Comparison of ENCODE assay signal across 1 cellular context in genomic region chr10:80204801-80205477, GRCh38.
A peak's percentile ranks its signal among the peaks of the same experiment; 100 is the strongest.
TF ChIP-seq lines count a peak whose summit lies in the region.

No MANE protein-coding gene starts in this region.

TF ChIP-seq in K562, 482 proteins besides CTCF, POLR2A, EP300 and RAD21 (continued from another document and continues in another):
- TF ChIP-seq REST (CRISPR knock-in tag; IDR thresholded peaks at IDR 0.05; ENCODE audit: low read depth) (no peak), NFIC (IDR thresholded peaks at IDR 0.05) (peak; percentile 53; the same call in 1 of the 2 replicates), EGR1 (conservative IDR thresholded peaks at IDR 0.05) (peak; percentile 68), NRF1 (conservative IDR thresholded peaks at IDR 0.05 in 1 of 2, IDR thresholded peaks at IDR 0.05 in 1 of 2) (peak; percentile 42 to 57), ZNF696 (CRISPR knock-in tag; conservative IDR thresholded peaks at IDR 0.05) (no peak), ZNF699 (CRISPR knock-in tag; IDR thresholded peaks at IDR 0.05; ENCODE audit: insufficient replicate concordance) (no peak), KLF16 (IDR thresholded peaks at IDR 0.05) (no peak), GTF2A2 (tag; IDR thresholded peaks at IDR 0.05) (0 out of 2 replicates have a peak, but pooled peaks have one; percentile 41), RBM34 (IDR thresholded peaks at IDR 0.05; ENCODE audit: borderline replicate concordance, insufficient read depth, low read length) (0 out of 2 replicates have a peak, but pooled peaks have one; percentile 31), SMAD4 (CRISPR knock-in tag; conservative IDR thresholded peaks at IDR 0.05) (0 out of 2 replicates have a peak, but pooled peaks have one; percentile 16), GATAD2B (IDR thresholded peaks at IDR 0.05; ENCODE audit: borderline replicate concordance) (peak; percentile 84), CREB1 (IDR thresholded peaks at IDR 0.05) (no peak), CREB1 (CRISPR knock-in tag; IDR thresholded peaks at IDR 0.05) (0 out of 2 replicates have a peak, but pooled peaks have one; percentile 12), NUFIP1 (IDR thresholded peaks at IDR 0.05; ENCODE audit: partially characterized antibody) (no peak), GATAD2A (IDR thresholded peaks at IDR 0.05) (0 out of 2 replicates have a peak, but pooled peaks have one; percentile 11), CBX3 (IDR thresholded peaks at IDR 0.05; ENCODE audit: borderline replicate concordance in 1 of 2, low read length in 2 of 2) (0 out of 3 replicates have a peak, but pooled peaks of 1 of the 2 experiments have one; percentile 15), ZBTB17 (CRISPR knock-in tag; IDR thresholded peaks at IDR 0.05) (0 out of 2 replicates have a peak, but pooled peaks have one; percentile 20), ZNF197 (CRISPR knock-in tag; IDR thresholded peaks at IDR 0.05; ENCODE audit: low read depth) (no peak), MAX (CRISPR knock-in tag; IDR thresholded peaks at IDR 0.05) (peak; percentile 53), SAFB (IDR thresholded peaks at IDR 0.05; ENCODE audit: borderline replicate concordance, low read depth, low read length) (peak; percentile 74), SIN3A (IDR thresholded peaks at IDR 0.05; ENCODE audit: borderline replicate concordance in 2 of 2, control insufficient read depth in 1 of 2, low read depth in 2 of 2, low read length in 2 of 2) (peak; percentile 11 to 59; a peak in 2 of 4 replicates), FOXA3 (CRISPR knock-in tag; conservative IDR thresholded peaks at IDR 0.05 in 1 of 2, IDR thresholded peaks at IDR 0.05 in 1 of 2) (peak in 1 of 2 experiments; percentile 60; a peak in 2 of 4 replicates), ZNF740 (CRISPR knock-in tag; IDR thresholded peaks at IDR 0.05) (no peak), ZNF740 (tag; IDR thresholded peaks at IDR 0.05) (peak in 1 of 2 experiments; percentile 52; a peak in 1 of 4 replicates), ARID4B (CRISPR knock-in tag; IDR thresholded peaks at IDR 0.05) (peak; percentile 71), FUS (optimal IDR thresholded peaks at IDR 0.05; ENCODE audit: low read depth, low read length) (peak; percentile 56), FOXP1 (CRISPR knock-in tag; IDR thresholded peaks at IDR 0.05) (0 out of 2 replicates have a peak, but pooled peaks have one; percentile 52), TGIF2 (CRISPR knock-in tag; IDR thresholded peaks at IDR 0.05) (peak; percentile 37; the same call in 1 of the 2 replicates), ZNF263 (CRISPR knock-in tag; IDR thresholded peaks at IDR 0.05; ENCODE audit: borderline replicate concordance) (0 out of 2 replicates have a peak, but pooled peaks have one; percentile 9), MED1 (CRISPR knock-in tag; IDR thresholded peaks at IDR 0.05; ENCODE audit: borderline replicate concordance) (0 out of 2 replicates have a peak, but pooled peaks have one; percentile 58), L3MBTL2 (IDR thresholded peaks at IDR 0.05) (0 out of 2 replicates have a peak, but pooled peaks have one; percentile 10), ARID3B (CRISPR knock-in tag; IDR thresholded peaks at IDR 0.05; ENCODE audit: borderline replicate concordance) (0 out of 2 replicates have a peak, but pooled peaks have one; percentile 72), ZNF232 (CRISPR knock-in tag; IDR thresholded peaks at IDR 0.05) (0 out of 2 replicates have a peak, but pooled peaks have one; percentile 19), ELF1 (tag; IDR thresholded peaks at IDR 0.05) (peak; percentile 86)
- TF ChIP-seq, protein P1, sequence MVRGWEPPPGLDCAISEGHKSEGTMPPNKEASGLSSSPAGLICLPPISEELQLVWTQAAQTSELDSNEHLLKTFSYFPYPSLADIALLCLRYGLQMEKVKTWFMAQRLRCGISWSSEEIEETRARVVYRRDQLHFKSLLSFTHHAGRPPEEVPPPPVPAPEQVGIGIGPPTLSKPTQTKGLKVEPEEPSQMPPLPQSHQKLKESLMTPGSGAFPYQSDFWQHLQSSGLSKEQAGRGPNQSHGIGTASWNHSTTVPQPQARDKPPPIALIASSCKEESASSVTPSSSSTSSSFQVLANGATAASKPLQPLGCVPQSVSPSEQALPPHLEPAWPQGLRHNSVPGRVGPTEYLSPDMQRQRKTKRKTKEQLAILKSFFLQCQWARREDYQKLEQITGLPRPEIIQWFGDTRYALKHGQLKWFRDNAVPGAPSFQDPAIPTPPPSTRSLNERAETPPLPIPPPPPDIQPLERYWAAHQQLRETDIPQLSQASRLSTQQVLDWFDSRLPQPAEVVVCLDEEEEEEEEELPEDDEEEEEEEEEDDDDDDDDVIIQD (CRISPR knock-in tag; IDR thresholded peaks at IDR 0.05) = 0 out of 2 replicates have a peak, but pooled peaks have one; percentile 17
- TF ChIP-seq, protein P2, sequence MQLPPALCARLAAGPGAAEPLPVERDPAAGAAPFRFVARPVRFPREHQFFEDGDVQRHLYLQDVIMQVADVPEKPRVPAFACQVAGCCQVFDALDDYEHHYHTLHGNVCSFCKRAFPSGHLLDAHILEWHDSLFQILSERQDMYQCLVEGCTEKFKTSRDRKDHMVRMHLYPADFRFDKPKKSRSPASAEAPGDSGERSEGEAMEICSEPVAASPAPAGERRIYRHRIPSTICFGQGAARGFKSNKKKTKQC (CRISPR knock-in tag; IDR thresholded peaks at IDR 0.05) = no peak; the same call in 1 of the 2 replicates
- TF ChIP-seq, protein P3, sequence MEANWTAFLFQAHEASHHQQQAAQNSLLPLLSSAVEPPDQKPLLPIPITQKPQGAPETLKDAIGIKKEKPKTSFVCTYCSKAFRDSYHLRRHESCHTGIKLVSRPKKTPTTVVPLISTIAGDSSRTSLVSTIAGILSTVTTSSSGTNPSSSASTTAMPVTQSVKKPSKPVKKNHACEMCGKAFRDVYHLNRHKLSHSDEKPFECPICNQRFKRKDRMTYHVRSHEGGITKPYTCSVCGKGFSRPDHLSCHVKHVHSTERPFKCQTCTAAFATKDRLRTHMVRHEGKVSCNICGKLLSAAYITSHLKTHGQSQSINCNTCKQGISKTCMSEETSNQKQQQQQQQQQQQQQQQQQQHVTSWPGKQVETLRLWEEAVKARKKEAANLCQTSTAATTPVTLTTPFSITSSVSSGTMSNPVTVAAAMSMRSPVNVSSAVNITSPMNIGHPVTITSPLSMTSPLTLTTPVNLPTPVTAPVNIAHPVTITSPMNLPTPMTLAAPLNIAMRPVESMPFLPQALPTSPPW (CRISPR knock-in tag; IDR thresholded peaks at IDR 0.05) = peak; percentile 81
- TF ChIP-seq, protein P4, sequence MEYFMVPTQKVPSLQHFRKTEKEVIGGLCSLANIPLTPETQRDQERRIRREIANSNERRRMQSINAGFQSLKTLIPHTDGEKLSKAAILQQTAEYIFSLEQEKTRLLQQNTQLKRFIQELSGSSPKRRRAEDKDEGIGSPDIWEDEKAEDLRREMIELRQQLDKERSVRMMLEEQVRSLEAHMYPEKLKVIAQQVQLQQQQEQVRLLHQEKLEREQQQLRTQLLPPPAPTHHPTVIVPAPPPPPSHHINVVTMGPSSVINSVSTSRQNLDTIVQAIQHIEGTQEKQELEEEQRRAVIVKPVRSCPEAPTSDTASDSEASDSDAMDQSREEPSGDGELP (CRISPR knock-in tag; IDR thresholded peaks at IDR 0.05; ENCODE audit: borderline replicate concordance) = peak; percentile 13; the same call in 1 of the 2 replicates
- TF ChIP-seq, protein P5, sequence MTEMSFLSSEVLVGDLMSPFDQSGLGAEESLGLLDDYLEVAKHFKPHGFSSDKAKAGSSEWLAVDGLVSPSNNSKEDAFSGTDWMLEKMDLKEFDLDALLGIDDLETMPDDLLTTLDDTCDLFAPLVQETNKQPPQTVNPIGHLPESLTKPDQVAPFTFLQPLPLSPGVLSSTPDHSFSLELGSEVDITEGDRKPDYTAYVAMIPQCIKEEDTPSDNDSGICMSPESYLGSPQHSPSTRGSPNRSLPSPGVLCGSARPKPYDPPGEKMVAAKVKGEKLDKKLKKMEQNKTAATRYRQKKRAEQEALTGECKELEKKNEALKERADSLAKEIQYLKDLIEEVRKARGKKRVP (CRISPR knock-in tag; IDR thresholded peaks at IDR 0.05) = 0 out of 2 replicates have a peak, but pooled peaks have one; percentile 4
- TF ChIP-seq, protein P6, sequence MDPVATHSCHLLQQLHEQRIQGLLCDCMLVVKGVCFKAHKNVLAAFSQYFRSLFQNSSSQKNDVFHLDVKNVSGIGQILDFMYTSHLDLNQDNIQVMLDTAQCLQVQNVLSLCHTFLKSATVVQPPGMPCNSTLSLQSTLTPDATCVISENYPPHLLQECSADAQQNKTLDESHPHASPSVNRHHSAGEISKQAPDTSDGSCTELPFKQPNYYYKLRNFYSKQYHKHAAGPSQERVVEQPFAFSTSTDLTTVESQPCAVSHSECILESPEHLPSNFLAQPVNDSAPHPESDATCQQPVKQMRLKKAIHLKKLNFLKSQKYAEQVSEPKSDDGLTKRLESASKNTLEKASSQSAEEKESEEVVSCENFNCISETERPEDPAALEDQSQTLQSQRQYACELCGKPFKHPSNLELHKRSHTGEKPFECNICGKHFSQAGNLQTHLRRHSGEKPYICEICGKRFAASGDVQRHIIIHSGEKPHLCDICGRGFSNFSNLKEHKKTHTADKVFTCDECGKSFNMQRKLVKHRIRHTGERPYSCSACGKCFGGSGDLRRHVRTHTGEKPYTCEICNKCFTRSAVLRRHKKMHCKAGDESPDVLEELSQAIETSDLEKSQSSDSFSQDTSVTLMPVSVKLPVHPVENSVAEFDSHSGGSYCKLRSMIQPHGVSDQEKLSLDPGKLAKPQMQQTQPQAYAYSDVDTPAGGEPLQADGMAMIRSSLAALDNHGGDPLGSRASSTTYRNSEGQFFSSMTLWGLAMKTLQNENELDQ (CRISPR knock-in tag; IDR thresholded peaks at IDR 0.05; ENCODE audit: borderline replicate concordance) = no peak
